In the genomic region with DNA sequence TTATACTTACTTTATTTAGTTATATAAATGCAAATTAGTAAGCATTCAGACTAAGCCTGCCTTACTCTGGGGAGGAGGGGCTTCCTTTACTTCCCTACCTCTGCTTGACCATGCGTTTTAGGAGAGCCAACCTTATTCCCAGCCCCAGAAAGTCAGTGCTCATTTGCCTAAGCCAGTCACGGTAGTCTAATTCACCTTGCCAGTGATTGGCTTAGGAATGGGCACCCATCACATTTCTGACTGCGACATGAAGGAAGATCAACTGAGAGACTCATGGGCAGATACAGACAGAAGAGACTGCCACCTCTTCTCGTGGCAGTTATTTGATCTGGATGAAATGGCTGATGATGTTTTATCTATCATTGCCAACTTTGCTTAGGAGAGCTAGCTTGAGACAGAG, we compare ENCODE assay signal across 11 cellular contexts.
"Had no signal": no experiment of that assay in that cellular context is flagged by ENCODE, and none has a peak within 500 bp of the region (broad histone marks: within the 10 kb centered on the region; RNA-seq: fewer than 3 reads in every experiment).

No MANE protein-coding gene starts in this region.

- H3K4me3 Mint-ChIP-seq: activated CD4-positive, alpha-beta memory T cell treated with anti-CD3 and anti-CD28 coated beads for 36 hours; activated naive CD8-positive, alpha-beta T cell treated with anti-CD3 and anti-CD28 coated beads, Interleukin-2, amount 10 ng/mL, durations not matched to agents 7 days and 5 days had no signal

- H3K27me3 ChIP-seq: ascending aorta, dorsolateral prefrontal cortex, esophagus muscularis mucosa, left lung, upper lobe of left lung had no signal

- H3K27ac Mint-ChIP-seq: activated CD4-positive, alpha-beta memory T cell treated with anti-CD3 and anti-CD28 coated beads for 36 hours; activated naive CD8-positive, alpha-beta T cell treated with anti-CD3 and anti-CD28 coated beads, Interleukin-2, amount 10 ng/mL, durations not matched to agents 7 days and 5 days; stimulated activated naive B cell treated with anti-CD40 and anti-IgM and Interleukin-4, amounts not matched to agents 10 μg/mL and 1 μg/mL and 100 μg/mL, for 72 hours had no signal

- H3K9me3 ChIP-seq: ascending aorta, esophagus muscularis mucosa, left lung, upper lobe of left lung had no signal

- DNase-seq: activated CD4-positive, alpha-beta memory T cell treated with anti-CD3 and anti-CD28 coated beads for 36 hours; activated CD8-positive, alpha-beta memory T cell treated with anti-CD3 and anti-CD28 coated beads, Interleukin-2, amount 50 U/mL, for 48 hours; activated naive CD8-positive, alpha-beta T cell treated with anti-CD3 and anti-CD28 coated beads, Interleukin-2, amount 10 ng/mL, durations not matched to agents 7 days and 5 days; dorsolateral prefrontal cortex; glutamatergic neuron; left lung; stimulated activated naive B cell treated with anti-CD40 and anti-IgM and Interleukin-4, amounts not matched to agents 10 μg/mL and 1 μg/mL and 100 μg/mL, for 72 hours; substantia nigra; upper lobe of left lung had no signal

- ATAC-seq: left lung had no signal

- H3K27ac ChIP-seq: dorsolateral prefrontal cortex, esophagus muscularis mucosa had no signal

- H3K36me3 ChIP-seq: ascending aorta, esophagus muscularis mucosa, left lung, upper lobe of left lung had no signal

- H3K9me3 Mint-ChIP-seq: activated CD4-positive, alpha-beta memory T cell treated with anti-CD3 and anti-CD28 coated beads for 36 hours; activated naive CD8-positive, alpha-beta T cell treated with anti-CD3 and anti-CD28 coated beads, Interleukin-2, amount 10 ng/mL, durations not matched to agents 7 days and 5 days; stimulated activated naive B cell treated with anti-CD40 and anti-IgM and Interleukin-4, amounts not matched to agents 10 μg/mL and 1 μg/mL and 100 μg/mL, for 72 hours had no signal

- H3K4me3 ChIP-seq: esophagus muscularis mucosa, left lung had no signal
